Comparison of ENCODE assay signal across 7 cellular contexts in genomic region chr3:190934616-190935015, GRCh38.
DNase-seq lines count a peak whose midpoint lies in the region; TF ChIP-seq lines count a peak whose summit lies in the region.
"Not testable (repeated sequence)": the region's sequence is repeated elsewhere in the genome, so short reads cannot be mapped to it uniquely, and the experiment has no call there.

No MANE protein-coding gene starts in this region.

- not testable (repeated sequence) for H3K27ac Mint-ChIP-seq in endodermal cell

- H3K27me3 ChIP-seq in NT2/D1 (ENCODE audit: insufficient read depth, insufficient read length); endodermal cell (ENCODE audit: control insufficient read depth, insufficient read depth, low read length, poor library complexity, severe bottlenecking): not testable (repeated sequence)

- WGBS in endodermal cell (ENCODE audit: insufficient coverage in 1 of 2, insufficient read length in 1 of 2), 2 experiments: 75 to 83% methylated on average over 7 to 9 of the region's 9 CpGs

- H3K27me3 Mint-ChIP-seq in endodermal cell (ENCODE audit: insufficient read depth): not testable (repeated sequence)

- not testable (repeated sequence) for H3K36me3 Mint-ChIP-seq in endodermal cell (ENCODE audit: low read depth)

- not testable (repeated sequence) for H3K9ac ChIP-seq in NT2/D1 (ENCODE audit: insufficient read length, low read depth); endodermal cell (ENCODE audit: extremely low read depth, low read length, poor library complexity, severe bottlenecking)

- peak overlapping the region; percentile 6 for H3K4me3 ChIP-seq in NT2/D1 (ENCODE audit: insufficient read length, low read depth)
- not testable (repeated sequence) for H3K4me3 ChIP-seq in endodermal cell (ENCODE audit: low read length)

- DNase-seq in DMS53 (lab: John Stamatoyannopoulos, UW): peak; percentile 19
- peak; percentile 22 for DNase-seq in H4 (ENCODE audit: low spot score)
- DNase-seq in NCI-H510A (lab: John Stamatoyannopoulos, UW): peak; percentile 41
- DNase-seq in NT2/D1 (ENCODE audit: low read depth, low spot score): not testable (repeated sequence)
- peak; percentile 72 for DNase-seq in endodermal cell
- peak; percentile 14 for DNase-seq in left kidney (ENCODE audit: low read depth, low spot score)
- DNase-seq in renal cortical epithelial cell (ENCODE audit: low read depth): peak; percentile 8

- not testable (repeated sequence) for H3K36me3 ChIP-seq in NT2/D1 (ENCODE audit: insufficient read depth, insufficient read length, low read length); endodermal cell (ENCODE audit: control insufficient read depth, insufficient read depth, low read length)

- not testable (repeated sequence) for H3K27ac ChIP-seq in endodermal cell (ENCODE audit: low read depth, low read length)

- TF ChIP-seq CTCF in endodermal cell (conservative IDR thresholded peaks at IDR 0.05): not testable (repeated sequence)

- H3K4me1 Mint-ChIP-seq in endodermal cell: not testable (repeated sequence)

- H3K9me3 ChIP-seq in NT2/D1 (ENCODE audit: insufficient read depth, low read length); endodermal cell (ENCODE audit: control insufficient read depth, low read length): not testable (repeated sequence)

- H3K4me3 Mint-ChIP-seq in endodermal cell: not testable (repeated sequence)

- not testable (repeated sequence) for H3K4me1 ChIP-seq in NT2/D1 (ENCODE audit: insufficient read depth, insufficient read length); endodermal cell (ENCODE audit: control insufficient read depth, insufficient read depth, low read length)

- not testable (repeated sequence) for H3K9me3 Mint-ChIP-seq in endodermal cell
